8 cellular contexts compared by ENCODE assay signal in the genomic region with DNA sequence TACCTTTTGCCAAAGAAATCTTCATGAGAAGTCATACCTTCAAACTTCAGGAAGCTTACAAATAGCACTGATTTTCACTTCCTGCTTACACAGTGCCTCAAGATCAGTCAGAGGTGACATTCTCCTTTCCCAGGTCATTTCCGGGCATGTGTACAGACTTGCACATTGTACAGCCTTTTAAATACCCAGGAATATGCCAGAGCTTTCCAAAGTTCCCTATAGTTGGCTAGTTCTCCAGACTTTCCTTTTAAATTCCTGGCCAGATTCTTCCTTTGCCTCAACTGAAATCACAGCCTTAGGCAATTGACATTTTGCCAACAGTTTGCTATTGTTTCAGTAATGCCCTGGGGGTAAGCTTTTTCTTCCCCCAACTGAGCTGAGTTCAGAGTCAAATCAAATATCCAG. TPM values are rescaled to one million over a fixed set of nuclear protein-coding genes. Genes with fewer than 3 reads are reported as not detected.
DNase-seq lines count a peak whose midpoint lies in the region; ATAC-seq, FAIRE-seq and TF ChIP-seq lines count a peak whose summit lies in the region.

No MANE protein-coding gene starts in this region.

- no peaks in the 10 kb centered on the region for H3K27me3 Mint-ChIP-seq in activated CD8-positive, alpha-beta memory T cell treated with anti-CD3 and anti-CD28 coated beads, Interleukin-2, amount 10 ng/mL, durations not matched to agents 7 days and 5 days
- no peaks in the 10 kb centered on the region for H3K27me3 Mint-ChIP-seq in activated naive CD8-positive, alpha-beta T cell treated with anti-CD3 and anti-CD28 coated beads for 36 hours
- H3K27me3 Mint-ChIP-seq in progenitor cell of endocrine pancreas, result no peaks in the 10 kb centered on the region

- no peak overlapping the region for H3K9ac ChIP-seq in kidney (ENCODE audit: low read length in 2 of 2)

- peaks cover 13% of the 10 kb centered on the region for H3K36me3 Mint-ChIP-seq in activated CD8-positive, alpha-beta memory T cell treated with anti-CD3 and anti-CD28 coated beads, Interleukin-2, amount 10 ng/mL, durations not matched to agents 7 days and 5 days
- peaks cover 51% of the 10 kb centered on the region for H3K36me3 Mint-ChIP-seq in activated naive CD8-positive, alpha-beta T cell treated with anti-CD3 and anti-CD28 coated beads for 36 hours
- peaks cover 21% of the 10 kb centered on the region for H3K36me3 Mint-ChIP-seq in progenitor cell of endocrine pancreas (ENCODE audit: insufficient read depth)

- H3K27ac Mint-ChIP-seq in activated CD8-positive, alpha-beta memory T cell treated with anti-CD3 and anti-CD28 coated beads, Interleukin-2, amount 10 ng/mL, durations not matched to agents 7 days and 5 days, result peak overlapping the region; percentile 97
- peak overlapping the region; percentile 81 for H3K27ac Mint-ChIP-seq in activated naive CD8-positive, alpha-beta T cell treated with anti-CD3 and anti-CD28 coated beads for 36 hours
- H3K27ac Mint-ChIP-seq in progenitor cell of endocrine pancreas, result peak overlapping the region; percentile 62

- peak overlapping the region; percentile 35 for H3K4me3 Mint-ChIP-seq in activated CD8-positive, alpha-beta memory T cell treated with anti-CD3 and anti-CD28 coated beads, Interleukin-2, amount 10 ng/mL, durations not matched to agents 7 days and 5 days
- H3K4me3 Mint-ChIP-seq in activated naive CD8-positive, alpha-beta T cell treated with anti-CD3 and anti-CD28 coated beads for 36 hours, result peak overlapping the region; percentile 11
- H3K4me3 Mint-ChIP-seq in progenitor cell of endocrine pancreas (ENCODE audit: low read depth), result no peak overlapping the region

- no peak for DNase-seq in activated CD8-positive, alpha-beta memory T cell treated with anti-CD3 and anti-CD28 coated beads, Interleukin-2, amount 10 ng/mL, durations not matched to agents 7 days and 5 days
- no peak for DNase-seq in activated CD8-positive, alpha-beta memory T cell treated with anti-CD3 and anti-CD28 coated beads, Interleukin-2, amount 50 U/mL, for 4 hours
- DNase-seq in activated naive CD8-positive, alpha-beta T cell treated with anti-CD3 and anti-CD28 coated beads for 36 hours, result no peak
- no peak for DNase-seq in progenitor cell of endocrine pancreas (ENCODE audit: low spot score, unreplicated experiment)
- no peak for DNase-seq in upper lobe of right lung
- DNase-seq in kidney, result no peak
- no peak for DNase-seq in cerebellar cortex (ENCODE audit: low spot score)

- TF ChIP-seq CTCF in progenitor cell of endocrine pancreas (IDR thresholded peaks at IDR 0.05; ENCODE audit: unreplicated experiment) (no peak), upper lobe of right lung (IDR thresholded peaks at IDR 0.05) (no peak), kidney (IDR thresholded peaks at IDR 0.05; ENCODE audit: borderline replicate concordance, extremely low read depth, insufficient read depth) (no peak)

- H3K9me3 ChIP-seq in upper lobe of right lung (no peaks in the 10 kb centered on the region), kidney (ENCODE audit: control insufficient read depth in 1 of 2, low read length in 2 of 2) (no peaks in the 10 kb centered on the region)

- no peaks in the 10 kb centered on the region for H3K27me3 ChIP-seq in upper lobe of right lung

- CTCF ChIA-PET in activated CD8-positive, alpha-beta memory T cell treated with anti-CD3 and anti-CD28 coated beads, Interleukin-2, amount 10 ng/mL, durations not matched to agents 7 days and 5 days (lab: Charles Lee), result interaction anchor here (1.0 to 1.7 kb wide), 5 partner anchors 10 to 49 kb away, joined by 3 to 4 read pairs (median 3); no protein-coding TSS in a partner anchor

- H3K27ac ChIP-seq in upper lobe of right lung (no peak overlapping the region), kidney (ENCODE audit: low read depth in 2 of 2, low read length in 2 of 2) (no peak overlapping the region)

- H3K36me3 ChIP-seq in upper lobe of right lung (no peaks in the 10 kb centered on the region), kidney (ENCODE audit: control insufficient read depth in 1 of 2, insufficient read depth in 2 of 2, low read length in 2 of 2) (no peaks in the 10 kb centered on the region)

- no peak for FAIRE-seq in kidney (lab: Jason Lieb, UNC)

- H3K9me3 Mint-ChIP-seq in activated CD8-positive, alpha-beta memory T cell treated with anti-CD3 and anti-CD28 coated beads, Interleukin-2, amount 10 ng/mL, durations not matched to agents 7 days and 5 days (ENCODE audit: low read depth), result no peaks in the 10 kb centered on the region
- H3K9me3 Mint-ChIP-seq in activated naive CD8-positive, alpha-beta T cell treated with anti-CD3 and anti-CD28 coated beads for 36 hours, result peaks cover 19% of the 10 kb centered on the region
- H3K9me3 Mint-ChIP-seq in progenitor cell of endocrine pancreas (ENCODE audit: low read depth), result no peaks in the 10 kb centered on the region

- intact Hi-C loops in upper lobe of right lung (cut with DNase I), result no loop called here
- intact Hi-C loops in kidney (cut with DNase I), result no loop called here

- H3K4me3 ChIP-seq in upper lobe of right lung (no peak overlapping the region), kidney (ENCODE audit: low read length in 2 of 2) (no peak overlapping the region)

- peaks cover 7% of the 10 kb centered on the region for H3K4me1 ChIP-seq in upper lobe of right lung
- H3K4me1 ChIP-seq in kidney (ENCODE audit: control insufficient read depth in 1 of 2, insufficient read depth in 1 of 2, low read depth in 1 of 2, low read length in 2 of 2), result no peaks in the 10 kb centered on the region

- ATAC-seq in activated CD8-positive, alpha-beta memory T cell treated with anti-CD3 and anti-CD28 coated beads, Interleukin-2, amount 10 ng/mL, durations not matched to agents 7 days and 5 days, result peak; percentile 43
- ATAC-seq in HG03196 (IDR thresholded peaks at IDR 0.05; ENCODE audit: unreplicated experiment), result peak; percentile 37
- ATAC-seq in upper lobe of right lung, result no peak

- peaks cover 66% of the 10 kb centered on the region for H3K4me1 Mint-ChIP-seq in activated CD8-positive, alpha-beta memory T cell treated with anti-CD3 and anti-CD28 coated beads, Interleukin-2, amount 10 ng/mL, durations not matched to agents 7 days and 5 days
- peaks cover 60% of the 10 kb centered on the region for H3K4me1 Mint-ChIP-seq in activated naive CD8-positive, alpha-beta T cell treated with anti-CD3 and anti-CD28 coated beads for 36 hours
- H3K4me1 Mint-ChIP-seq in progenitor cell of endocrine pancreas (ENCODE audit: low read depth), result peaks cover 2% of the 10 kb centered on the region

RNA-seq across cellular contexts. Expression of gene RFX3, which starts 47.2 kb away (rescaled TPM):
- 10 to 100 TPM in 1 of 2 experiments, 1 to 10 TPM in 1; 9.1 to 11.5 TPM for total RNA-seq in activated CD8-positive, alpha-beta memory T cell treated with anti-CD3 and anti-CD28 coated beads, Interleukin-2, amount 10 ng/mL, durations not matched to agents 7 days and 5 days
- 10 to 100 TPM; 10.1 to 10.4 TPM for total RNA-seq in activated naive CD8-positive, alpha-beta T cell treated with anti-CD3 and anti-CD28 coated beads for 36 hours
- total RNA-seq in progenitor cell of endocrine pancreas (53.9 and 57.2 TPM in 2 replicates), upper lobe of right lung (13.8 TPM), kidney (17.8 TPM)
- 1.6 TPM for polyA plus RNA-seq in kidney (ENCODE audit: insufficient read depth, low read depth, low replicate concordance)
